In genomic region chr20:6055161-6055783, GRCh38 we compare ENCODE assay signal across 27 cellular contexts. TPM values are rescaled to one million over a fixed set of nuclear protein-coding genes. Genes with fewer than 3 reads are reported as not detected.
DNase-seq lines count a peak whose midpoint lies in the region; ATAC-seq and TF ChIP-seq lines count a peak whose summit lies in the region.
"Had no signal": no experiment of that assay in that cellular context is flagged by ENCODE, and none has a peak within 500 bp of the region (broad histone marks: within the 10 kb centered on the region; RNA-seq: fewer than 3 reads in every experiment).

No MANE protein-coding gene starts in this region.

- POLR2A ChIA-PET in HCT116 (lab: Charles Lee): no interaction called here
- POLR2A ChIA-PET in activated CD8-positive, alpha-beta T cell treated with anti-CD3 and anti-CD28 coated beads for 36 hours (lab: Charles Lee): no interaction called here

- H3K36me3 ChIP-seq in HCT116 (ENCODE audit: control insufficient read depth in 1 of 2, insufficient read depth in 2 of 2, low read length in 2 of 2) (no peaks in the 10 kb centered on the region), ovary (no peaks in the 10 kb centered on the region)
- H3K36me3 ChIP-seq: breast epithelium, HAP-1, left ventricle myocardium inferior, stomach, upper lobe of right lung had no signal

- no peaks in the 10 kb centered on the region for H3K9me2 ChIP-seq in HCT116 (ENCODE audit: insufficient read depth)

- H3K9ac ChIP-seq in HCT116 (ENCODE audit: low read length): no peak overlapping the region

- H2AFZ ChIP-seq in HCT116 (ENCODE audit: low read depth, low read length, poor library complexity, severe bottlenecking): no peak overlapping the region

- no peaks in the 10 kb centered on the region for H3K79me2 ChIP-seq in HCT116 (ENCODE audit: insufficient read depth, low read length)

- H3K4me2 ChIP-seq in HCT116 (ENCODE audit: low read length): peak overlapping the region; percentile 72; the same call in 1 of the 2 replicates

- H3K9me3 ChIP-seq in HCT116 (ENCODE audit: control insufficient read depth in 1 of 2, insufficient read depth in 1 of 2, low read depth in 1 of 2, low read length in 2 of 2) (no peaks in the 10 kb centered on the region), ovary (no peaks in the 10 kb centered on the region)
- H3K9me3 ChIP-seq: breast epithelium, HAP-1, left ventricle myocardium inferior, stomach, upper lobe of right lung had no signal

- DNase-seq in HCT116 (ENCODE audit: low read depth, low spot score) (no peak), RKO (ENCODE audit: low spot score) (peak; percentile 51), fibroblast of villous mesenchyme (ENCODE audit: low read depth) (peak; percentile 34), osteocyte (ENCODE audit: extremely low spot score, unreplicated experiment) (peak; percentile 53), ovary (no peak)
- DNase-seq in activated CD8-positive, alpha-beta T cell treated with anti-CD3 and anti-CD28 coated beads for 36 hours: no peak
- DNase-seq: activated CD4-positive, alpha-beta T cell treated with anti-CD3 and anti-CD28 coated beads, Interleukin-2, amount 50 U/mL, for 1 hour; activated CD8-positive, alpha-beta memory T cell treated with anti-CD3 and anti-CD28 coated beads, Interleukin-2, amount 50 U/mL, for 48 hours; activated effector memory CD4-positive, alpha-beta T cell treated with Interleukin-2 at 50 U/mL for 16 hours; CD8-positive, alpha-beta memory T cell; dermis blood vessel endothelial cell; foreskin melanocyte; left ventricle myocardium inferior; NCI-H1694; NCI-H774; stimulated activated CD4-positive, alpha-beta T cell treated with anti-CD3 and anti-CD28 coated beads, Interleukin-2, amount 100 ng/mL, for 48 hours; stomach; upper lobe of right lung had no signal

- no peak overlapping the region for H3K27ac ChIP-seq in HCT116 (ENCODE audit: low read depth, low read length)
- no peak overlapping the region for H3K27ac ChIP-seq in ovary
- H3K27ac ChIP-seq: breast epithelium, left ventricle myocardium inferior, skin epidermis, stomach had no signal

- TF ChIP-seq CTCF in HCT116 (IDR thresholded peaks at IDR 0.05 in 2 of 3, conservative IDR thresholded peaks at IDR 0.05 in 1 of 3; ENCODE audit: borderline replicate concordance in 1 of 3, insufficient read depth in 1 of 3, low read depth in 2 of 3, low read length in 2 of 3) (no peak), fibroblast of villous mesenchyme (IDR thresholded peaks at IDR 0.05; ENCODE audit: insufficient read depth, low read depth, low read length) (no peak), osteocyte (IDR thresholded peaks at IDR 0.05) (no peak), ovary (IDR thresholded peaks at IDR 0.05) (no peak)
- no peak for TF ChIP-seq CTCF in activated CD8-positive, alpha-beta T cell treated with anti-CD3 and anti-CD28 coated beads for 36 hours (IDR thresholded peaks at IDR 0.05)

- TF ChIP-seq EP300 in ovary (IDR thresholded peaks at IDR 0.05): no peak

- H4K20me1 ChIP-seq in HCT116 (ENCODE audit: insufficient read depth): no peaks in the 10 kb centered on the region

- H3K27me3 Mint-ChIP-seq in osteocyte (ENCODE audit: unreplicated experiment): peaks cover 29% of the 10 kb centered on the region
- H3K27me3 Mint-ChIP-seq in activated CD8-positive, alpha-beta T cell treated with anti-CD3 and anti-CD28 coated beads for 36 hours: peaks cover 31% of the 10 kb centered on the region

- H3K36me3 Mint-ChIP-seq in osteocyte (ENCODE audit: unreplicated experiment): no peaks in the 10 kb centered on the region
- H3K36me3 Mint-ChIP-seq in activated CD8-positive, alpha-beta T cell treated with anti-CD3 and anti-CD28 coated beads for 36 hours (ENCODE audit: low read depth): no peaks in the 10 kb centered on the region
- H3K36me3 Mint-ChIP-seq: CD8-positive, alpha-beta memory T cell; IgD-negative memory B cell had no signal

- H3K4me3 Mint-ChIP-seq in osteocyte (ENCODE audit: unreplicated experiment): no peak overlapping the region
- no peak overlapping the region for H3K4me3 Mint-ChIP-seq in activated CD8-positive, alpha-beta T cell treated with anti-CD3 and anti-CD28 coated beads for 36 hours
- H3K4me3 Mint-ChIP-seq: CD8-positive, alpha-beta memory T cell; IgD-negative memory B cell had no signal

- WGBS in ovary, 3 donors: 80 to 88% (median 87%) methylated on average over 10 of the region's 10 CpGs

- no peak for ATAC-seq in HCT116
- ATAC-seq in GM19452 (IDR thresholded peaks at IDR 0.05; ENCODE audit: unreplicated experiment): no peak
- ATAC-seq in HG02981 (IDR thresholded peaks at IDR 0.05; ENCODE audit: unreplicated experiment): no peak
- ATAC-seq in activated CD8-positive, alpha-beta T cell treated with anti-CD3 and anti-CD28 coated beads for 36 hours: no peak
- ATAC-seq: upper lobe of right lung had no signal

- H3K4me3 ChIP-seq in HCT116 (replicated peaks in 1 of 2; ENCODE audit: low read depth in 1 of 2, low read length in 2 of 2): no peak overlapping the region
- no peak overlapping the region for H3K4me3 ChIP-seq in fibroblast of villous mesenchyme (ENCODE audit: low read depth, low read length)
- H3K4me3 ChIP-seq in ovary: no peak overlapping the region
- H3K4me3 ChIP-seq: breast epithelium, HAP-1, left ventricle myocardium inferior, skin epidermis, stomach, upper lobe of right lung had no signal

- H3K4me1 ChIP-seq in HCT116 (ENCODE audit: control insufficient read depth in 1 of 2, insufficient read depth in 2 of 2, low read length in 2 of 2) (peaks cover 14 to 32% of the 10 kb centered on the region in 2 experiments), ovary (ENCODE audit: insufficient read depth) (no peaks in the 10 kb centered on the region)
- H3K4me1 ChIP-seq: breast epithelium, HAP-1 had no signal

- no peak overlapping the region for H3K27ac Mint-ChIP-seq in osteocyte (ENCODE audit: unreplicated experiment)
- H3K27ac Mint-ChIP-seq in activated CD8-positive, alpha-beta T cell treated with anti-CD3 and anti-CD28 coated beads for 36 hours: no peak overlapping the region
- H3K27ac Mint-ChIP-seq: CD8-positive, alpha-beta memory T cell; IgD-negative memory B cell had no signal

- RAD21 ChIA-PET in HCT116 (lab: Charles Lee; ENCODE audit: low non-redundant PET in 1 of 2, low total read pairs in 2 of 2, uncharacterized antibody in 2 of 2, unreplicated experiment in 2 of 2): no interaction called here

- no peak for TF ChIP-seq RAD21 in HCT116 (IDR thresholded peaks at IDR 0.05; ENCODE audit: low read depth)

- CTCF ChIA-PET in HCT116 (lab: Charles Lee): no interaction called here
- CTCF ChIA-PET in activated CD8-positive, alpha-beta T cell treated with anti-CD3 and anti-CD28 coated beads for 36 hours (lab: Charles Lee): no interaction called here

- BruUV-seq in HCT116 (replicated peaks; lab: Mats Ljungman, UMichigan): no TSS peak

- H3K27me3 ChIP-seq in HCT116 (ENCODE audit: insufficient read depth, low read length): no peaks in the 10 kb centered on the region
- H3K27me3 ChIP-seq in ovary: no peaks in the 10 kb centered on the region

- peaks cover 13% of the 10 kb centered on the region for H3K4me1 Mint-ChIP-seq in osteocyte (ENCODE audit: unreplicated experiment)
- peaks cover 5% of the 10 kb centered on the region for H3K4me1 Mint-ChIP-seq in activated CD8-positive, alpha-beta T cell treated with anti-CD3 and anti-CD28 coated beads for 36 hours (ENCODE audit: low read depth)

- no peaks in the 10 kb centered on the region for H3K9me3 Mint-ChIP-seq in osteocyte (ENCODE audit: unreplicated experiment)
- no peaks in the 10 kb centered on the region for H3K9me3 Mint-ChIP-seq in activated CD8-positive, alpha-beta T cell treated with anti-CD3 and anti-CD28 coated beads for 36 hours
- H3K9me3 Mint-ChIP-seq: CD8-positive, alpha-beta memory T cell; IgD-negative memory B cell had no signal

- intact Hi-C loops in HCT116 (cut with micrococcal nuclease) (no loop called here), ovary (cut with DNase I) (no loop called here)
- intact Hi-C loops in activated CD8-positive, alpha-beta T cell treated with anti-CD3 and anti-CD28 coated beads for 36 hours (cut with micrococcal nuclease): no loop called here

- TF ChIP-seq POLR2A in HCT116 (IDR thresholded peaks at IDR 0.05; ENCODE audit: borderline replicate concordance, extremely low read depth, insufficient read depth, insufficient read length) (no peak), ovary (IDR thresholded peaks at IDR 0.05) (no peak)

TF ChIP-seq in HCT116, 20 proteins besides CTCF, POLR2A, EP300 and RAD21 (continues in another document):
- TF ChIP-seq EGR1 (IDR thresholded peaks at IDR 0.05; ENCODE audit: low read depth) (no peak), SRF (IDR thresholded peaks at IDR 0.05; ENCODE audit: low read depth) (no peak), ELF1 (IDR thresholded peaks at IDR 0.05; ENCODE audit: borderline replicate concordance, low read depth) (no peak), TCF7L2 (IDR thresholded peaks at IDR 0.05; ENCODE audit: borderline replicate concordance, extremely low read depth, insufficient read depth, insufficient read length) (no peak), EZH2phosphoT487 (IDR thresholded peaks at IDR 0.05; ENCODE audit: borderline replicate concordance) (no peak), CBX3 (IDR thresholded peaks at IDR 0.05; ENCODE audit: low read depth) (no peak), JUND (IDR thresholded peaks at IDR 0.05) (no peak), CEBPB (IDR thresholded peaks at IDR 0.05; ENCODE audit: low read depth) (no peak), YY1 (IDR thresholded peaks at IDR 0.05; ENCODE audit: extremely low read depth, insufficient replicate concordance, low read depth, low read length) (no peak)
- TF ChIP-seq, protein P1, sequence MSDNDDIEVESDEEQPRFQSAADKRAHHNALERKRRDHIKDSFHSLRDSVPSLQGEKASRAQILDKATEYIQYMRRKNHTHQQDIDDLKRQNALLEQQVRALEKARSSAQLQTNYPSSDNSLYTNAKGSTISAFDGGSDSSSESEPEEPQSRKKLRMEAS (IDR thresholded peaks at IDR 0.05): no peak
- TF ChIP-seq, protein P2, sequence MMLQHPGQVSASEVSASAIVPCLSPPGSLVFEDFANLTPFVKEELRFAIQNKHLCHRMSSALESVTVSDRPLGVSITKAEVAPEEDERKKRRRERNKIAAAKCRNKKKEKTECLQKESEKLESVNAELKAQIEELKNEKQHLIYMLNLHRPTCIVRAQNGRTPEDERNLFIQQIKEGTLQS (IDR thresholded peaks at IDR 0.05): no peak

RNA-seq across cellular contexts. Expression of gene LRRN4, which starts 1.4 kb away (rescaled TPM):
- total RNA-seq in HCT116 (2021; ENCODE audit: unreplicated experiment) (0.10 TPM), fibroblast of villous mesenchyme (under 0.01 TPM in 1 of 2 replicates, not detected in the other), osteocyte (not detected in 2 replicates), ovary (10 to 100 TPM in 1 of 7 donors, 1 to 10 TPM in 3, under 1 TPM in 3; 0.15 to 72.5 (median 1.1) TPM)
- 0.17 and 0.24 TPM in 2 replicates for polyA plus RNA-seq in HCT116 (2012)
- under 1 TPM; 0.29 to 0.33 TPM for polyA plus RNA-seq in ovary
- not detected for total RNA-seq in activated CD8-positive, alpha-beta T cell treated with anti-CD3 and anti-CD28 coated beads for 36 hours
- total RNA-seq: CD8-positive, alpha-beta memory T cell; G401; osteoblast; SK-MEL-5 had no signal
- polyA plus RNA-seq: CD8-positive, alpha-beta memory T cell; IgD-negative memory B cell had no signal

RNA-seq across cellular contexts. Expression of gene CRLS1, which starts 49.3 kb away (rescaled TPM):
- total RNA-seq in HCT116 (2021; ENCODE audit: unreplicated experiment) (36.7 TPM), fibroblast of villous mesenchyme (39.6 and 61.7 TPM in 2 replicates), osteocyte (32.5 and 40.7 TPM in 2 replicates), ovary (100 to 1,000 TPM in 1 of 7 donors, 10 to 100 TPM in 6; 29.7 to 109 (median 37.2) TPM)
- 24.3 and 27.8 TPM in 2 replicates for polyA plus RNA-seq in HCT116 (2012)
- 10 to 100 TPM; 33.4 to 35.2 TPM for polyA plus RNA-seq in ovary
- total RNA-seq in activated CD8-positive, alpha-beta T cell treated with anti-CD3 and anti-CD28 coated beads for 36 hours: 10 to 100 TPM; 52.1 to 54.8 TPM

Comparison
In these comparisons a context has a peak if more than half of its experiments do, and no peak if none do; other contexts are left out.
1. DNase-seq: peak in RKO (single experiment), fibroblast of villous mesenchyme (single experiment) and osteocyte (single experiment); none in HCT116 (single experiment), ovary (0 of 5) and activated CD8-positive, alpha-beta T cell treated with anti-CD3 and anti-CD28 coated beads for 36 hours (single experiment).